In genomic region chr16:51154271-51155171, GRCh38 we compare ENCODE assay signal across 11 cellular contexts. TPM values are rescaled to one million over a fixed set of nuclear protein-coding genes. Genes with fewer than 3 reads are reported as not detected.
DNase-seq lines count a peak whose midpoint lies in the region; ATAC-seq and TF ChIP-seq lines count a peak whose summit lies in the region.
"Had no signal": no experiment of that assay in that cellular context is flagged by ENCODE, and none has a peak within 500 bp of the region (broad histone marks: within the 10 kb centered on the region; RNA-seq: fewer than 3 reads in every experiment).

No MANE protein-coding gene starts in this region.

- peak overlapping the region; percentile 44 for H3K4me3 Mint-ChIP-seq in osteocyte (ENCODE audit: unreplicated experiment)

- H3K9me3 ChIP-seq in AG04450 (ENCODE audit: control insufficient read depth, insufficient read depth, low read length) (peaks cover 8% of the 10 kb centered on the region; the same call in 1 of the 2 replicates), WERI-Rb-1 (ENCODE audit: severe bottlenecking) (no peaks in the 10 kb centered on the region), left ventricle myocardium inferior (replicated peaks) (no peaks in the 10 kb centered on the region)
- H3K9me3 ChIP-seq: pancreas had no signal

- TF ChIP-seq CTCF in AG04450 (IDR thresholded peaks at IDR 0.05; ENCODE audit: low read depth, low read length) = no peak
- TF ChIP-seq CTCF in WERI-Rb-1 (IDR thresholded peaks at IDR 0.05; ENCODE audit: low read depth, low read length) = 0 out of 2 replicates have a peak, but pooled peaks have one; percentile 21
- no peak for TF ChIP-seq CTCF in left ventricle myocardium inferior (IDR thresholded peaks at IDR 0.05; ENCODE audit: borderline replicate concordance)
- no peak for TF ChIP-seq CTCF in osteocyte (IDR thresholded peaks at IDR 0.05)

- no peaks in the 10 kb centered on the region for H3K9me3 Mint-ChIP-seq in osteocyte (ENCODE audit: unreplicated experiment)

- intact Hi-C loops in left ventricle myocardium inferior (cut with micrococcal nuclease) = no loop called here

- H3K27me3 ChIP-seq in AG04450 (ENCODE audit: control insufficient read depth, insufficient read depth, low read length) = peaks cover 17% of the 10 kb centered on the region
- no peaks in the 10 kb centered on the region for H3K27me3 ChIP-seq in WERI-Rb-1 (ENCODE audit: insufficient read depth, low read depth, severe bottlenecking)
- peaks cover 100% of the 10 kb centered on the region for H3K27me3 ChIP-seq in left ventricle myocardium inferior (ENCODE audit: low read depth)

- H3K4me1 ChIP-seq in left ventricle myocardium inferior = peaks cover 56% of the 10 kb centered on the region

- H3K4me3 ChIP-seq in AG04450 (ENCODE audit: low read depth, low read length) (peak overlapping the region; percentile 51), WERI-Rb-1 (ENCODE audit: low read depth, low read length) (peak overlapping the region; percentile 86), left ventricle myocardium inferior (peak overlapping the region; percentile 48)

- H3K36me3 Mint-ChIP-seq in osteocyte (ENCODE audit: unreplicated experiment) = no peaks in the 10 kb centered on the region

- H3K4me1 Mint-ChIP-seq in osteocyte (ENCODE audit: unreplicated experiment) = peaks cover 26% of the 10 kb centered on the region

- H3K27ac ChIP-seq in AG04450 (ENCODE audit: low read depth, low read length) (peak overlapping the region; percentile 70), WERI-Rb-1 (peak overlapping the region; percentile 98), left ventricle myocardium inferior (replicated peaks) (no peak overlapping the region)
- H3K27ac ChIP-seq: pancreas had no signal

- peaks cover 15% of the 10 kb centered on the region for H3K36me3 ChIP-seq in WERI-Rb-1
- no peaks in the 10 kb centered on the region for H3K36me3 ChIP-seq in left ventricle myocardium inferior
- H3K36me3 ChIP-seq: pancreas had no signal

- H3K27me3 Mint-ChIP-seq in osteocyte (ENCODE audit: unreplicated experiment) = peaks cover 73% of the 10 kb centered on the region

- DNase-seq in AG04450 (ENCODE audit: low read depth, low spot score) = no peak
- peak; percentile 82 for DNase-seq in WERI-Rb-1
- DNase-seq in left ventricle myocardium inferior = no peak
- peak; percentile 57 for DNase-seq in osteocyte (ENCODE audit: extremely low spot score, unreplicated experiment)
- DNase-seq: KBM-7, pancreas, T1000 had no signal

- POLR2A ChIA-PET in AG04450 (lab: Yijun Ruan, JAX) = interaction anchor here (0.6 kb wide), 1 partner anchor 1926 kb away, joined by 3 read pairs; no protein-coding TSS in a partner anchor

- H3K27ac Mint-ChIP-seq in osteocyte (ENCODE audit: unreplicated experiment) = no peak overlapping the region

- ATAC-seq in HG02759 (IDR thresholded peaks at IDR 0.05; ENCODE audit: unreplicated experiment) (no peak), HG03045 (IDR thresholded peaks at IDR 0.05; ENCODE audit: unreplicated experiment) (no peak), GM21381 (IDR thresholded peaks at IDR 0.05; ENCODE audit: unreplicated experiment) (no peak), HG03442 (IDR thresholded peaks at IDR 0.05; ENCODE audit: unreplicated experiment) (no peak)

- CTCF ChIA-PET in AG04450 (lab: Charles Lee) = interaction anchor here (0.6 kb wide), 1 partner anchor 526 kb away, joined by 5 read pairs; no protein-coding TSS in a partner anchor

RNA-seq across cellular contexts. Expression of gene SALL1, which starts 3.5 kb away (rescaled TPM):
- 9.9 and 11.0 TPM in 2 replicates for polyA plus RNA-seq in AG04450 (2011; rRNA removed)
- polyA minus RNA-seq in AG04450 (2011; rRNA and poly(A)+ RNA removed) = 11.9 and 14.0 TPM in 2 replicates
- total RNA-seq in left ventricle myocardium inferior (1.3 TPM), osteocyte (0.73 and 0.78 TPM in 2 replicates)

Comparison
In these comparisons a context has a peak if more than half of its experiments do, and no peak if none do; other contexts are left out.
1. DNase-seq: peak in WERI-Rb-1 (single experiment) and osteocyte (single experiment); none in AG04450 (single experiment) and left ventricle myocardium inferior (single experiment).
2. Peak in every context shown above with its lines, with median percentiles within 50 percentile points of each other: H3K4me3 ChIP-seq.